ENCODE assay signal across 8 cellular contexts in genomic region chr12:11649413-11650278, GRCh38. TPM values are rescaled to one million over a fixed set of nuclear protein-coding genes. Genes with fewer than 3 reads are reported as not detected.
A peak's percentile ranks its signal among the peaks of the same experiment; 100 is the strongest.
DNase-seq lines count a peak whose midpoint lies in the region; ATAC-seq and TF ChIP-seq lines count a peak whose summit lies in the region.

Gene ETV6 (plus strand): TSS chr12:11649674. CDS start chr12:11650128, 454 bp downstream.

- H3K27me3 Mint-ChIP-seq in T-cell, result no peaks in the 10 kb centered on the region

- 0% methylated on average over 12 to 85 of the region's 85 CpGs for WGBS in adrenal gland, 4 donors
- 0 to 1% methylated on average over 81 to 85 of the region's 85 CpGs for WGBS in heart right ventricle, 2 donors

- H3K4me1 ChIP-seq in adrenal gland (replicated peaks in 1 of 2) (peaks cover 13 to 28% of the 10 kb centered on the region in 2 donors), heart right ventricle (peaks cover 7 to 43% (median 36%) of the 10 kb centered on the region in 9 donors), upper lobe of right lung (peaks cover 25% of the 10 kb centered on the region)

- no peaks in the 10 kb centered on the region for H3K36me3 Mint-ChIP-seq in T-cell

- H3K36me3 ChIP-seq in adrenal gland (replicated peaks in 1 of 2), result no peaks in the 10 kb centered on the region
- no peaks in the 10 kb centered on the region for H3K36me3 ChIP-seq in heart right ventricle
- H3K36me3 ChIP-seq in upper lobe of right lung, result no peaks in the 10 kb centered on the region

- no peaks in the 10 kb centered on the region for H3K9me3 Mint-ChIP-seq in T-cell

- CTCF ChIA-PET in T-cell (lab: Charles Lee), result interaction anchor here (0.7 to 1.1 kb wide), 5 partner anchors 66 to 1087 kb away, joined by 4 to 7 read pairs (median 4); no protein-coding TSS in a partner anchor

- H3K4me3 Mint-ChIP-seq in T-cell, result peak within 1 kb of the TSS; percentile 92 to 96 (median 95)

- H3K4me1 Mint-ChIP-seq in T-cell, result peaks cover 33 to 61% (median 35%) of the 10 kb centered on the region in 3 donors

- ATAC-seq in HG02571 (IDR thresholded peaks at IDR 0.05; ENCODE audit: unreplicated experiment) (peak; percentile 45), T-cell (replicated peaks in 1 of 4) (peak; percentile 56 to 75 (median 60)), heart right ventricle (peak; percentile 20 to 70 (median 46)), upper lobe of right lung (peak; percentile 70)

- POLR2A ChIA-PET in T-cell (lab: Charles Lee), result interaction anchor here in 1 of 2 donors (0.6 to 1.1 kb wide), 6 partner anchors 27 to 1779 kb away, joined by 3 to 6 read pairs (median 4); no protein-coding TSS in a partner anchor

- H3K27me3 ChIP-seq in adrenal gland, result no peaks in the 10 kb centered on the region
- no peaks in the 10 kb centered on the region for H3K27me3 ChIP-seq in heart right ventricle
- H3K27me3 ChIP-seq in upper lobe of right lung, result no peaks in the 10 kb centered on the region

- intact Hi-C loops in adrenal gland (cut with DNase I) (loop anchor here in 1 of 2 donors (5.0 to 10.0 kb wide), 2 partner anchors 43 to 235 kb away; no protein-coding TSS in a partner anchor), heart right ventricle (cut with DNase I) (loop anchor here in 9 of 10 donors (2.0 to 10.0 kb wide), 24 partner anchors 55 to 383 kb away; no protein-coding TSS in a partner anchor), posterior cingulate gyrus (cut with DNase I) (loop anchor here (5.0 to 10.0 kb wide), 2 partner anchors 145 to 618 kb away; partner anchors contain the start of gene LRP6), upper lobe of right lung (cut with DNase I) (no loop called here)

- H3K27ac Mint-ChIP-seq in T-cell, result peak within 1 kb of the TSS; percentile 96 to 97

- no peak for TF ChIP-seq CTCF in adrenal gland (IDR thresholded peaks at IDR 0.05)
- TF ChIP-seq CTCF in heart right ventricle (IDR thresholded peaks at IDR 0.05), result no peak
- no peak for TF ChIP-seq CTCF in upper lobe of right lung (IDR thresholded peaks at IDR 0.05)

- H3K27ac ChIP-seq in adrenal gland, result peak within 1 kb of the TSS; percentile 87 to 100 (median 97)
- H3K27ac ChIP-seq in heart right ventricle, result peak within 1 kb of the TSS; percentile 92 to 99 (median 98)
- peak within 1 kb of the TSS; percentile 97 for H3K27ac ChIP-seq in upper lobe of right lung

- TF ChIP-seq POLR2A in GM10847 (IDR thresholded peaks at IDR 0.05; ENCODE audit: extremely low read depth, insufficient read length) (peak; percentile 45), adrenal gland (IDR thresholded peaks at IDR 0.05) (peak in 1 of 2 donors; percentile 57)

- H3K9me3 ChIP-seq in adrenal gland (replicated peaks in 1 of 3) (no peaks in the 10 kb centered on the region), heart right ventricle (peaks cover 0 to 9% (median 0%) of the 10 kb centered on the region in 11 donors), upper lobe of right lung (no peaks in the 10 kb centered on the region)

- DNase-seq in NCI-H1048 (lab: John Stamatoyannopoulos, UW) (peak; percentile 80), T-cell (peak; percentile 29 to 74 (median 58)), adrenal gland (peak; percentile 75 to 90 (median 81)), heart right ventricle (peak; percentile 68 to 82), posterior cingulate gyrus (peak in 9 of 10 donors; percentile 16 to 91 (median 49)), upper lobe of right lung (peak; percentile 86)

- H3K4me3 ChIP-seq in adrenal gland (peak within 1 kb of the TSS; percentile 56 to 94 (median 84)), heart right ventricle (peak within 1 kb of the TSS; percentile 56 to 94 (median 88)), upper lobe of right lung (peak within 1 kb of the TSS; percentile 85)

RNA-seq across cellular contexts. Expression of gene ETV6, which starts in this region (rescaled TPM):
- total RNA-seq in T-cell (10 to 100 TPM; 24.8 to 36.3 (median 31.3) TPM), adrenal gland (10 to 100 TPM; 17.3 to 46.6 (median 25.1) TPM), heart right ventricle (10 to 100 TPM in 9 of 10 donors, 1 to 10 TPM in 1; 8.5 to 33.5 (median 15.9) TPM), upper lobe of right lung (45.0 TPM)
- polyA plus RNA-seq in adrenal gland (10 to 100 TPM in 2 of 3 donors, 1 to 10 TPM in 1; 9.7 to 13.8 (median 10.8) TPM), heart right ventricle (1 to 10 TPM; 2.7 to 4.8 TPM)

Comparison
In these comparisons a context has a peak if more than half of its experiments do, and no peak if none do; other contexts are left out.
1. Peak in every context shown above with its lines: DNase-seq, ATAC-seq, H3K4me3 ChIP-seq and H3K27ac ChIP-seq.